Comparison of ENCODE assay signal across 7 cellular contexts in the genomic region with DNA sequence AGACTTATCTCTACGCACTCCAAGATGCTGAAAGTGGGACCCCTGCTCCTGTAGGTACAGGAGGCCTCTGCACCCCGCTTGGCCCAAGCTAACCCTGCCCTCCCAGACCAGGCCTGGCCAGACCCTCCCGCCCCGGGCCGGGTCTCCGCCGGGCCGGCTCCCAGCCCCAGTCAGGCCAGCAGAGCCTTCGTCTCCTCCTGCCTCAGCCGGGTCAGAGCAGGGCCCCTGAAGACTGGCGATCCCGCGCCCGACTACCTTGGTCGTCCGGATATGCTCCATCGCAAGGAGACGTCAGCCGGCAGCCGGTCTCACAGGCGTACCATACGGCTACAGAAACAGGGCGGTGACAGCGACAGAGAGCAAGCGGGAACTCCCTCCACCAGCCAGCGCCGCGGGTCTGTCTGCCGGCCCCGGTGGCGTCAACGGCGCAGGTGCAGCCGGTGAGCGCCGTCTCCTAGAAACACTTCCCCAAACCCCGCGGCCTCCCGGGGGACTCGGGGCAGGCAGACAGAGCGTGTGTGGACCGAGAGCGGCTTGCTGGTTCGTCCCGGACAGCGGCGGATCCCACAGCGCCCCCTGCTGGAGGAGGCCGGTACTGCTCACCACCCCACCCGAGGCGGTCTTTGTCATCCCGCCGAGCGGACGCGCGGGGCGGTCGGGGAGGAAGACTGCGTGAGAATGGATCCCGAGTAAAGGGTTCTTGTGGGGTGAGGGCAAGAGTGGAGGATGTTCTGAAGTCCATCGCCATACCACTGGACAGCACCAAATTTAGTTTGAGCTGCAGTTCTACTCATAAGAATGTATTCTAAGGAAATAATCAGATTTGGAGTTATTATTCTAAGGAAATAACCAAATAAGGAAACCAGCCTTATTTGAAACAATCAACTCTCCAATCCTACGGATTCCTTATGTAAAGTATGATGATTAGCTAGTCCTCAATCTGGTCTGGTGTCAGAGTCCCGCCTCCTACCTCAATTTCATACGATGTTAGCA. TPM values are rescaled to one million over a fixed set of nuclear protein-coding genes. Genes with fewer than 3 reads are reported as not detected.
DNase-seq lines count a peak whose midpoint lies in the region; ATAC-seq and TF ChIP-seq lines count a peak whose summit lies in the region.

A gene (minus strand): TSS at position 520 of the 993 bp plus-strand sequence. CDS start 241 bp downstream, at position 279.

- H3K4me1 ChIP-seq in ascending aorta (peaks cover 3 to 22% of the 10 kb centered on the region in 2 donors), right cardiac atrium (ENCODE audit: control insufficient read depth, insufficient read depth, low read length) (no peaks in the 10 kb centered on the region)

- H3K27me3 ChIP-seq in ascending aorta: no peaks in the 10 kb centered on the region
- no peaks in the 10 kb centered on the region for H3K27me3 ChIP-seq in right cardiac atrium (ENCODE audit: control insufficient read depth, insufficient read depth)

- peak; percentile 98 to 100 (median 100) for TF ChIP-seq CTCF in ascending aorta (IDR thresholded peaks at IDR 0.05)

- DNase-seq in NCI-H1694 treated with DMSO at 0.1 percent for 48 hours (lab: John Stamatoyannopoulos, UW): peak; percentile 72
- peak; percentile 60 to 96 for DNase-seq in ascending aorta (ENCODE audit: low spot score in 2 of 2)
- DNase-seq in right cardiac atrium: peak; percentile 93 to 98 (median 96)
- peak; percentile 65 for DNase-seq in renal cortical epithelial cell (ENCODE audit: low read depth)

- H3K9me3 ChIP-seq in ascending aorta (no peaks in the 10 kb centered on the region), right cardiac atrium (ENCODE audit: control insufficient read depth, low read length) (no peaks in the 10 kb centered on the region)

- intact Hi-C loops in T-helper 2 cell treated with Interferon-gamma antibody and Interleukin-4, amounts not matched to agents 100 ng/mL and 5 ng/mL, for 36 hours (cut with micrococcal nuclease): loop anchor here (1.0 to 10.0 kb wide), 4 partner anchors 14 to 1912 kb away; a partner anchor contains a TSS
- intact Hi-C loops in ascending aorta (cut with DNase I) (loop anchor here (1.0 to 10.0 kb wide), 3 partner anchors 14 to 364 kb away; a partner anchor contains a TSS), right cardiac atrium (cut with DNase I) (no loop called here)

- no peaks in the 10 kb centered on the region for H3K36me3 ChIP-seq in ascending aorta

- H3K4me3 ChIP-seq in ascending aorta (peak within 1 kb of the TSS; percentile 72 to 89), right cardiac atrium (ENCODE audit: low read length) (peak within 1 kb of the TSS; percentile 96)

- ATAC-seq in GM18498 (IDR thresholded peaks at IDR 0.05; ENCODE audit: unreplicated experiment) (peak; percentile 99), HG02885 (IDR thresholded peaks at IDR 0.05; ENCODE audit: poor library complexity, unreplicated experiment) (peak; percentile 98), right cardiac atrium (peak; percentile 98)

- WGBS in right cardiac atrium: 2% methylated on average over 65 of the region's 65 CpGs

- H3K27ac ChIP-seq in ascending aorta (peak within 1 kb of the TSS; percentile 84 to 94), right cardiac atrium (ENCODE audit: low read length) (peak within 1 kb of the TSS; percentile 76)

RNA-seq across cellular contexts. Expression of the gene that starts here (rescaled TPM):
- 19.7 and 19.8 TPM in 2 replicates for total RNA-seq in T-helper 2 cell treated with Interferon-gamma antibody and Interleukin-4, amounts not matched to agents 100 ng/mL and 5 ng/mL, for 36 hours
- total RNA-seq in ascending aorta (6.4 TPM), right cardiac atrium (10 to 100 TPM; 15.8 to 17.3 (median 17.0) TPM), renal cortical epithelial cell (25.3 and 43.9 TPM in 2 replicates)
- polyA plus RNA-seq in right cardiac atrium: 7.5 TPM

Comparison
In these comparisons a context has a peak if more than half of its experiments do, and no peak if none do; other contexts are left out.
1. Peak in every context shown above with its lines: DNase-seq, ATAC-seq, H3K4me3 ChIP-seq and H3K27ac ChIP-seq.
2. intact Hi-C loops: an anchor here in T-helper 2 cell treated with Interferon-gamma antibody and Interleukin-4, amounts not matched to agents 100 ng/mL and 5 ng/mL, for 36 hours (1.0 to 10.0 kb wide) and ascending aorta (1.0 to 10.0 kb wide); none called in right cardiac atrium.